Comparison of ENCODE assay signal across 29 cellular contexts in genomic region chr18:74451148-74451547, GRCh38. TPM values are rescaled to one million over a fixed set of nuclear protein-coding genes. Genes with fewer than 3 reads are reported as not detected.
DNase-seq lines count a peak whose midpoint lies in the region; ATAC-seq, FAIRE-seq and TF ChIP-seq lines count a peak whose summit lies in the region.
"Had no signal": no experiment of that assay in that cellular context is flagged by ENCODE, and none has a peak within 500 bp of the region (broad histone marks: within the 10 kb centered on the region; RNA-seq: fewer than 3 reads in every experiment).

No MANE protein-coding gene starts in this region.

- no peaks in the 10 kb centered on the region for H3K36me3 Mint-ChIP-seq in H9 (ENCODE audit: insufficient read depth in 1 of 3, low read depth in 3 of 3)
- H3K36me3 Mint-ChIP-seq: CD4-positive, alpha-beta memory T cell; IgD-negative memory B cell had no signal

- H4K91ac ChIP-seq in H9 (ENCODE audit: insufficient read length, low read depth, low read length) = no peak overlapping the region

- H3K14ac ChIP-seq in H9 (ENCODE audit: insufficient read depth, low read length) = no peak overlapping the region

- no peak overlapping the region for H3K9ac ChIP-seq in H9 (ENCODE audit: extremely low read depth, insufficient read length, low read length)
- H3K9ac ChIP-seq: KMS-11 had no signal

- H4K5ac ChIP-seq in H9 (ENCODE audit: insufficient read length, low read depth, low read length) = no peak overlapping the region

- no peak for FAIRE-seq in small intestine (lab: Jason Lieb, UNC)
- FAIRE-seq in RCC 7860 (lab: Jason Lieb, UNC) = no peak
- FAIRE-seq: GM18507, HTR-8/SVneo had no signal

- H3K56ac ChIP-seq in H9 (ENCODE audit: insufficient read length, low read depth, low read length) = no peak overlapping the region

- H2BK12ac ChIP-seq in H9 (ENCODE audit: insufficient read length, low read depth, low read length) = no peak overlapping the region

- H3K79me1 ChIP-seq in H9 (ENCODE audit: insufficient read depth, low read depth, low read length, poor library complexity, severe bottlenecking) = no peaks in the 10 kb centered on the region

- no peak overlapping the region for H2BK20ac ChIP-seq in H9 (ENCODE audit: low read depth, low read length, poor library complexity, severe bottlenecking)

- H3K4me2 ChIP-seq in H9 (ENCODE audit: insufficient read depth, insufficient read length, low read length) = no peak overlapping the region
- H3K4me2 ChIP-seq: KMS-11 had no signal

- H3K4ac ChIP-seq in H9 (ENCODE audit: low read depth, low read length) = no peak overlapping the region

- DNase-seq in left ventricle myocardium inferior (no peak), cardiac septum (ENCODE audit: low spot score) (no peak), caudate nucleus (lab: John Stamatoyannopoulos, UW) (no peak), small intestine (peak; percentile 54), RCC 7860 (ENCODE audit: low spot score) (no peak), H9 (no peak)
- DNase-seq: CD4-positive, alpha-beta memory T cell; COR-L47; DMS53; NCI-H1048; NCI-H1417; NCI-H1694; NCI-H2029 treated with DMSO at 0.1 percent for 48 hours; NCI-H446 treated with DMSO at 0.1 percent for 48 hours; NCI-H526; NCI-H82; NK-92 treated with Interleukin-12 subunit alpha and Interleukin-12 subunit beta, amount 100 ng/mL, for 24 hours; PC-3; Right ventricle myocardium superior had no signal

- H4K8ac ChIP-seq in H9 (replicated peaks; ENCODE audit: insufficient read length, low read depth, low read length) = no peak overlapping the region

- H3K9me3 Mint-ChIP-seq in H9 = no peaks in the 10 kb centered on the region; a peak in 1 of 5 replicates
- H3K9me3 Mint-ChIP-seq: CD4-positive, alpha-beta memory T cell had no signal

- H3K36me3 ChIP-seq in left ventricle myocardium inferior = peaks cover 6% of the 10 kb centered on the region
- no peaks in the 10 kb centered on the region for H3K36me3 ChIP-seq in small intestine (ENCODE audit: control insufficient read depth in 2 of 2, insufficient read depth in 2 of 2, low read length in 2 of 2)

- no peaks in the 10 kb centered on the region for H3K9me3 ChIP-seq in left ventricle myocardium inferior (replicated peaks)
- no peaks in the 10 kb centered on the region for H3K9me3 ChIP-seq in small intestine (ENCODE audit: control insufficient read depth, low read depth)
- no peaks in the 10 kb centered on the region for H3K9me3 ChIP-seq in H9 (ENCODE audit: control insufficient read depth, low read depth, low read length)

- WGBS in small intestine, 3 donors = 35 to 74% (median 62%) methylated on average over 11 of the region's 11 CpGs
- no CpG with 5 or more reads among the region's 11 CpGs for WGBS in H9 (ENCODE audit: extremely low coverage, insufficient read length, low lambda C conversion rate)

- ATAC-seq in SK-N-SH treated with all-trans-retinoic acid at 6 μM for 48 hours = no peak
- ATAC-seq: PC-3 had no signal

- TF ChIP-seq CTCF in left ventricle myocardium inferior (IDR thresholded peaks at IDR 0.05; ENCODE audit: borderline replicate concordance) (no peak), H9 (conservative IDR thresholded peaks at IDR 0.05) (no peak)

- no peak overlapping the region for H3K18ac ChIP-seq in H9 (ENCODE audit: insufficient read length, low read depth, low read length)

- peaks cover 8 to 9% of the 10 kb centered on the region in 2 experiments; a peak in 3 of 4 replicates for H3K4me1 Mint-ChIP-seq in H9
- H3K4me1 Mint-ChIP-seq: CD4-positive, alpha-beta memory T cell had no signal

- H2BK5ac ChIP-seq in H9 (ENCODE audit: insufficient read length, low read length) = no peak overlapping the region

- intact Hi-C loops in left ventricle myocardium inferior (cut with micrococcal nuclease) = no loop called here
- intact Hi-C loops in cardiac septum (cut with DNase I) = no loop called here

- no peak overlapping the region for H2BK120ac ChIP-seq in H9 (ENCODE audit: low read depth, low read length, poor library complexity, severe bottlenecking)

- H2BK15ac ChIP-seq in H9 (ENCODE audit: low read depth, low read length) = no peak overlapping the region

- no peak overlapping the region for H3K23ac ChIP-seq in H9 (ENCODE audit: insufficient read length, low read depth, low read length)

- no peak overlapping the region for H3T11ph ChIP-seq in H9 (ENCODE audit: low read length)

- H3K4me1 ChIP-seq in left ventricle myocardium inferior = peaks cover 72% of the 10 kb centered on the region
- H3K4me1 ChIP-seq in small intestine (ENCODE audit: control insufficient read depth in 2 of 2, insufficient read depth in 1 of 2, low read depth in 1 of 2, low read length in 1 of 2) = peaks cover 0 to 4% of the 10 kb centered on the region in 2 donors
- H3K4me1 ChIP-seq in H9 (ENCODE audit: insufficient read depth, low read length) = no peaks in the 10 kb centered on the region; the same call in 1 of the 2 replicates

- no peaks in the 10 kb centered on the region for H4K20me1 ChIP-seq in H9 (ENCODE audit: control insufficient read depth, insufficient read depth, insufficient read length)

- H3K4me3 ChIP-seq in left ventricle myocardium inferior (no peak overlapping the region), small intestine (ENCODE audit: low read depth in 1 of 2, low read length in 2 of 2) (no peak overlapping the region)

- H3K27me3 ChIP-seq in left ventricle myocardium inferior (ENCODE audit: low read depth) = peaks cover 13% of the 10 kb centered on the region
- H3K27me3 ChIP-seq in small intestine (ENCODE audit: control insufficient read depth in 2 of 2, insufficient read depth in 2 of 2, low read length in 2 of 2) = peaks cover 2 to 9% of the 10 kb centered on the region in 2 donors
- H3K27me3 ChIP-seq in H9 (ENCODE audit: insufficient read depth, low read length) = peaks cover 6% of the 10 kb centered on the region; the same call in 1 of the 2 replicates

- no peak overlapping the region for H3K27ac Mint-ChIP-seq in H9
- H3K27ac Mint-ChIP-seq: CD4-positive, alpha-beta memory T cell; IgD-negative memory B cell had no signal

- H3K27me3 Mint-ChIP-seq in H9 (ENCODE audit: low read depth) = peaks cover 34% of the 10 kb centered on the region

- no peaks in the 10 kb centered on the region for H3K79me2 ChIP-seq in H9 (ENCODE audit: insufficient read depth, low read length)

- H3K4me3 Mint-ChIP-seq in H9 = no peak overlapping the region
- H3K4me3 Mint-ChIP-seq: CD4-positive, alpha-beta memory T cell; IgD-negative memory B cell had no signal

- H2AFZ ChIP-seq in H9 (ENCODE audit: low read length) = no peak overlapping the region

- no peak overlapping the region for H2AK5ac ChIP-seq in H9 (ENCODE audit: insufficient read length, low read length)

- H3K27ac ChIP-seq in left ventricle myocardium inferior (replicated peaks) (peak overlapping the region; percentile 94), caudate nucleus (ENCODE audit: low read depth, low read length) (peak overlapping the region; percentile 28), small intestine (ENCODE audit: low read depth in 1 of 2, low read length in 1 of 2) (no peak overlapping the region), H9 (ENCODE audit: insufficient read length, low read depth, low read length) (no peak overlapping the region)
- H3K27ac ChIP-seq: KMS-11 had no signal

- H3K23me2 ChIP-seq in H9 (ENCODE audit: insufficient read length, low read depth, low read length, poor library complexity, severe bottlenecking) = no peaks in the 10 kb centered on the region

TF ChIP-seq in SK-N-SH treated with all-trans-retinoic acid at 6 μM for 48 hours, 23 proteins besides CTCF, POLR2A, EP300 and RAD21:
- no peak for TF ChIP-seq CREB5 (CRISPR knock-in tag; IDR thresholded peaks at IDR 0.05; ENCODE audit: low read depth)
- TF ChIP-seq ZC3H10 (CRISPR knock-in tag; IDR thresholded peaks at IDR 0.05) = no peak
- no peak for TF ChIP-seq TOX (CRISPR knock-in tag; IDR thresholded peaks at IDR 0.05; ENCODE audit: borderline replicate concordance)
- TF ChIP-seq BACH2 (CRISPR knock-in tag; IDR thresholded peaks at IDR 0.05; ENCODE audit: borderline replicate concordance) = no peak
TF ChIP-seq in SK-N-SH treated with all-trans-retinoic acid at 6 μM for 48 hours: peak in this region for 0.

RNA-seq across cellular contexts. Expression of gene DIPK1C, which starts 6.0 kb away (rescaled TPM):
- total RNA-seq in left ventricle myocardium inferior (6.4 TPM), cardiac septum (5.9 TPM), H9 (2021) (not detected in 2 replicates)
- under 1 TPM in 1 of 3 donors, not detected in 2; 0.43 TPM for polyA plus RNA-seq in small intestine
- total RNA-seq: A172; CD4-positive, alpha-beta memory T cell; Daoy; G401; H4; PC-3; RPMI7951 had no signal
- polyA plus RNA-seq: CD4-positive, alpha-beta memory T cell; IgD-negative memory B cell had no signal

RNA-seq across cellular contexts. Expression of gene CNDP2, which starts 45.0 kb away (rescaled TPM):
- total RNA-seq in left ventricle myocardium inferior = 71.0 TPM
- 65.7 TPM for total RNA-seq in cardiac septum
- polyA plus RNA-seq in small intestine = 100 to 1,000 TPM; 215 to 423 (median 340) TPM
- 212 and 214 TPM in 2 replicates for total RNA-seq in H9 (2021)

Comparison
In these comparisons a context has a peak if more than half of its experiments do, and no peak if none do; other contexts are left out.
1. H3K27ac ChIP-seq: peak in left ventricle myocardium inferior (single experiment) and caudate nucleus (single experiment); none in small intestine (0 of 2) and H9 (single experiment).